24 cellular contexts compared by ENCODE assay signal in genomic region chr13:51341804-51342203, GRCh38. TPM values are rescaled to one million over a fixed set of nuclear protein-coding genes. Genes with fewer than 3 reads are reported as not detected.
DNase-seq lines count a peak whose midpoint lies in the region; ATAC-seq, FAIRE-seq and TF ChIP-seq lines count a peak whose summit lies in the region.
"Had no signal": no experiment of that assay in that cellular context is flagged by ENCODE, and none has a peak within 500 bp of the region (broad histone marks: within the 10 kb centered on the region; RNA-seq: fewer than 3 reads in every experiment).

No MANE protein-coding gene starts in this region.

- no peak for TF ChIP-seq CTCF in D721Med (IDR thresholded peaks at IDR 0.05; ENCODE audit: insufficient read depth, missing control alignments)
- no peak for TF ChIP-seq CTCF in astrocyte (IDR thresholded peaks at IDR 0.05; ENCODE audit: insufficient read depth, low read depth, low read length)
- TF ChIP-seq CTCF in retinal pigment epithelial cell (conservative IDR thresholded peaks at IDR 0.05; ENCODE audit: low read depth, low read length) = no peak

- no peak for ATAC-seq in GM18909 (IDR thresholded peaks at IDR 0.05; ENCODE audit: poor library complexity, unreplicated experiment)

- FAIRE-seq in D721Med (lab: Jason Lieb, UNC) (peak; percentile 88), astrocyte (lab: Jason Lieb, UNC) (no peak)
- FAIRE-seq: A204.1, G401.6, GM12891 had no signal

- H3K4me1 ChIP-seq in astrocyte (ENCODE audit: insufficient read depth, low read length) = peaks cover 9% of the 10 kb centered on the region
- H3K4me1 ChIP-seq: BE2C, BLaER1 had no signal

- no peaks in the 10 kb centered on the region for H3K9me3 ChIP-seq in astrocyte (ENCODE audit: insufficient read depth, low read depth, low read length)
- H3K9me3 ChIP-seq: BE2C, BLaER1 had no signal

- H3K4me3 Mint-ChIP-seq in astrocyte (ENCODE audit: unreplicated experiment) = no peak overlapping the region
- H3K4me3 Mint-ChIP-seq: CD4-positive, alpha-beta memory T cell; CD4-positive, CD25-positive, alpha-beta regulatory T cell; CD8-positive, alpha-beta memory T cell had no signal

- H3K4me1 Mint-ChIP-seq in astrocyte (ENCODE audit: low read depth, unreplicated experiment) = peaks cover 25% of the 10 kb centered on the region
- H3K4me1 Mint-ChIP-seq: CD4-positive, alpha-beta memory T cell; CD4-positive, CD25-positive, alpha-beta regulatory T cell; CD8-positive, alpha-beta memory T cell had no signal

- DNase-seq in D721Med (ENCODE audit: insufficient read length, low spot score) (peak; percentile 41), astrocyte (ENCODE audit: low read depth) (no peak), retinal pigment epithelial cell (ENCODE audit: low read depth) (peak; percentile 59), NCI-H2227 treated with DMSO at 0.1 percent for 48 hours (lab: John Stamatoyannopoulos, UW) (no peak)
- no peak for DNase-seq in activated CD4-positive, alpha-beta T cell treated with anti-CD3 and anti-CD28 coated beads, Interleukin-2, amount 50 U/mL, for 1 hour
- DNase-seq: 8988T; ACHN; BE2C; C1 segment of cervical spinal cord; CD4-positive, alpha-beta memory T cell; CD8-positive, alpha-beta memory T cell; COR-L47; DMS 273 treated with DMSO at 0.1 percent for 48 hours; DMS153; DMS79 treated with DMSO at 0.1 percent for 48 hours; GF-D8 had no signal

- H3K4me2 ChIP-seq in astrocyte (ENCODE audit: low read length) = no peak overlapping the region
- H3K4me2 ChIP-seq: BLaER1 had no signal

- no peak overlapping the region for H3K27ac ChIP-seq in astrocyte (ENCODE audit: low read depth, low read length)
- H3K27ac ChIP-seq: BLaER1 had no signal

- peak overlapping the region; percentile 21 for H3K27ac Mint-ChIP-seq in astrocyte (ENCODE audit: unreplicated experiment)
- H3K27ac Mint-ChIP-seq: CD14-positive monocyte; CD4-positive, CD25-positive, alpha-beta regulatory T cell; CD8-positive, alpha-beta memory T cell had no signal

- H3K9me3 Mint-ChIP-seq in astrocyte (ENCODE audit: unreplicated experiment) = no peaks in the 10 kb centered on the region
- H3K9me3 Mint-ChIP-seq: CD14-positive monocyte; CD8-positive, alpha-beta memory T cell had no signal

- H3K36me3 Mint-ChIP-seq in astrocyte (ENCODE audit: low read depth, unreplicated experiment) = peaks cover 4% of the 10 kb centered on the region
- H3K36me3 Mint-ChIP-seq: CD14-positive monocyte; CD4-positive, alpha-beta memory T cell; CD4-positive, CD25-positive, alpha-beta regulatory T cell; CD8-positive, alpha-beta memory T cell had no signal

- no peaks in the 10 kb centered on the region for H3K36me3 ChIP-seq in astrocyte (ENCODE audit: insufficient read depth, low read length)
- H3K36me3 ChIP-seq: BE2C, BLaER1 had no signal

- H3K4me3 ChIP-seq in astrocyte (ENCODE audit: insufficient read depth, low read depth, low read length) = no peak overlapping the region
- peak overlapping the region; percentile 56 for H3K4me3 ChIP-seq in retinal pigment epithelial cell (ENCODE audit: low read length)
- H3K4me3 ChIP-seq: BLaER1 had no signal

- no peak overlapping the region for H3K9ac ChIP-seq in astrocyte (ENCODE audit: low read length)
- H3K9ac ChIP-seq: BLaER1 had no signal

- no peaks in the 10 kb centered on the region for H3K27me3 Mint-ChIP-seq in astrocyte (ENCODE audit: low read depth, unreplicated experiment)
- H3K27me3 Mint-ChIP-seq: CD4-positive, alpha-beta memory T cell; CD4-positive, CD25-positive, alpha-beta regulatory T cell had no signal

- H2AFZ ChIP-seq in astrocyte (ENCODE audit: low read depth, low read length) = no peak overlapping the region

- H3K27me3 ChIP-seq in astrocyte (ENCODE audit: insufficient read depth, low read length) = no peaks in the 10 kb centered on the region
- H3K27me3 ChIP-seq: BE2C, BLaER1 had no signal

- H4K20me1 ChIP-seq in astrocyte (ENCODE audit: insufficient read depth, low read length) = no peaks in the 10 kb centered on the region
- H4K20me1 ChIP-seq: BLaER1 had no signal

- no peaks in the 10 kb centered on the region for H3K79me2 ChIP-seq in astrocyte (ENCODE audit: insufficient read depth, low read length)

RNA-seq across cellular contexts. Expression of gene SERPINE3, which starts 2.3 kb away (rescaled TPM):
- not detected in 2 replicates for total RNA-seq in astrocyte
- total RNA-seq: A673; CD4-positive, alpha-beta memory T cell; CD4-positive, CD25-positive, alpha-beta regulatory T cell; CD8-positive, alpha-beta memory T cell had no signal

Comparison
In these comparisons a context has a peak if more than half of its experiments do, and no peak if none do; other contexts are left out.
1. DNase-seq: peak in D721Med (single experiment) and retinal pigment epithelial cell (single experiment); none in astrocyte (single experiment), activated CD4-positive, alpha-beta T cell treated with anti-CD3 and anti-CD28 coated beads, Interleukin-2, amount 50 U/mL, for 1 hour (single experiment) and NCI-H2227 treated with DMSO at 0.1 percent for 48 hours (single experiment).